ENCODE assay signal across 12 cellular contexts in genomic region chr13:34145061-34145460, GRCh38.
DNase-seq lines count a peak whose midpoint lies in the region; TF ChIP-seq lines count a peak whose summit lies in the region.
"Had no signal": no experiment of that assay in that cellular context is flagged by ENCODE, and none has a peak within 500 bp of the region (broad histone marks: within the 10 kb centered on the region; RNA-seq: fewer than 3 reads in every experiment).

No MANE protein-coding gene starts in this region.

- H3K4me3 ChIP-seq in mesendoderm (ENCODE audit: low read length) = no peak overlapping the region
- H3K4me3 ChIP-seq: HAP-1 had no signal

- WGBS in mesendoderm (ENCODE audit: extremely low coverage, insufficient coverage, low lambda C conversion rate) = no CpG with 5 or more reads among the region's 3 CpGs

- DNase-seq in SHP77 treated with DMSO at 0.1 percent for 48 hours (lab: John Stamatoyannopoulos, UW) (peak; percentile 5), SHP77 (lab: John Stamatoyannopoulos, UW) (no peak), HT-29 (ENCODE audit: low spot score) (peak; percentile 59), mesendoderm (no peak), NCI-H2171 (lab: John Stamatoyannopoulos, UW) (no peak), RWPE1 (ENCODE audit: low spot score) (no peak)
- DNase-seq in activated naive CD4-positive, alpha-beta T cell treated with Interleukin-2 at 50 U/mL for 16 hours = no peak
- DNase-seq: C1 segment of cervical spinal cord; CD4-positive, alpha-beta memory T cell; DMS79; HFFc6 had no signal

- H3K79me1 ChIP-seq in mesendoderm (ENCODE audit: low read length) = no peaks in the 10 kb centered on the region

- CTCF ChIA-PET in RWPE1 (lab: Yijun Ruan, JAX) = no interaction called here

- no peaks in the 10 kb centered on the region for H3K36me3 ChIP-seq in mesendoderm (ENCODE audit: control insufficient read depth, insufficient read depth, low read length)
- H3K36me3 ChIP-seq: HAP-1 had no signal

- no peak overlapping the region for H3K9ac ChIP-seq in mesendoderm (ENCODE audit: low read length)

- no peak overlapping the region for H3K23ac ChIP-seq in mesendoderm (ENCODE audit: low read length)

- no peak overlapping the region for H3K56ac ChIP-seq in mesendoderm (ENCODE audit: low read length)

- peak overlapping the region; percentile 55 for H2BK120ac ChIP-seq in mesendoderm (ENCODE audit: low read depth, low read length)

- H3K4me1 ChIP-seq in mesendoderm (ENCODE audit: control insufficient read depth, low read depth, low read length) = peaks cover 16% of the 10 kb centered on the region
- H3K4me1 ChIP-seq: HAP-1 had no signal

- H3K27ac ChIP-seq in mesendoderm (ENCODE audit: low read depth, low read length) (no peak overlapping the region), RWPE1 (no peak overlapping the region)

- no peaks in the 10 kb centered on the region for H3K27me3 ChIP-seq in mesendoderm (ENCODE audit: insufficient read depth, low read length, poor library complexity)

- no peak overlapping the region for H2BK5ac ChIP-seq in mesendoderm (ENCODE audit: low read length)

- H4K8ac ChIP-seq in mesendoderm (ENCODE audit: low read depth, low read length) = no peak overlapping the region

- no peak overlapping the region for H2AK5ac ChIP-seq in mesendoderm (ENCODE audit: low read length)

- H3K18ac ChIP-seq in mesendoderm (ENCODE audit: low read length) = no peak overlapping the region

- H2BK15ac ChIP-seq in mesendoderm (replicated peaks; ENCODE audit: low read depth) = no peak overlapping the region

- TF ChIP-seq CTCF in RWPE1 (conservative IDR thresholded peaks at IDR 0.05; ENCODE audit: low read depth) = no peak

- no peaks in the 10 kb centered on the region for H3K79me2 ChIP-seq in mesendoderm (ENCODE audit: control insufficient read depth, insufficient read depth, low read length)

- H3K4ac ChIP-seq in mesendoderm (ENCODE audit: low read depth, low read length) = no peak overlapping the region

- H4K5ac ChIP-seq in mesendoderm (ENCODE audit: low read length) = no peak overlapping the region

- no peak overlapping the region for H3K4me2 ChIP-seq in mesendoderm (ENCODE audit: low read length)

- POLR2A ChIA-PET in RWPE1 (lab: Yijun Ruan, JAX; ENCODE audit: low non-redundant PET) = no interaction called here

Comparison
In these comparisons a context has a peak if more than half of its experiments do, and no peak if none do; other contexts are left out.
1. DNase-seq: peak in SHP77 treated with DMSO at 0.1 percent for 48 hours (single experiment) and HT-29 (single experiment); none in SHP77 (0 of 2), mesendoderm (single experiment), NCI-H2171 (single experiment), activated naive CD4-positive, alpha-beta T cell treated with Interleukin-2 at 50 U/mL for 16 hours (single experiment) and RWPE1 (single experiment).